ENCODE assay signal across 1 cellular context in genomic region chr4:184318852-184319251, GRCh38.
TF ChIP-seq lines count a peak whose summit lies in the region.

No MANE protein-coding gene starts in this region.

TF ChIP-seq in H1, 55 proteins besides CTCF, POLR2A, EP300 and RAD21 (continued from another document):
- TF ChIP-seq MAFK (IDR thresholded peaks at IDR 0.05; ENCODE audit: low read depth, low read length), result no peak
- TF ChIP-seq GABPA (IDR thresholded peaks at IDR 0.05; ENCODE audit: borderline replicate concordance, insufficient read depth, low read length), result no peak
- TF ChIP-seq GTF2F1 (IDR thresholded peaks at IDR 0.05; ENCODE audit: borderline replicate concordance, low read depth, low read length), result no peak
- TF ChIP-seq SP4 (IDR thresholded peaks at IDR 0.05; ENCODE audit: low read length), result no peak
- no peak for TF ChIP-seq CHD7 (IDR thresholded peaks at IDR 0.05; ENCODE audit: insufficient replicate concordance, low read length)
- no peak for TF ChIP-seq PHF8 (conservative IDR thresholded peaks at IDR 0.05; ENCODE audit: low read depth, low read length)
- no peak for TF ChIP-seq EZH2 (IDR thresholded peaks at IDR 0.05; ENCODE audit: low read depth, low read length, severe bottlenecking)
- TF ChIP-seq CHD1 (IDR thresholded peaks at IDR 0.05; ENCODE audit: low read depth, low read length), result no peak
